1 cellular context compared by ENCODE assay signal in the genomic region with DNA sequence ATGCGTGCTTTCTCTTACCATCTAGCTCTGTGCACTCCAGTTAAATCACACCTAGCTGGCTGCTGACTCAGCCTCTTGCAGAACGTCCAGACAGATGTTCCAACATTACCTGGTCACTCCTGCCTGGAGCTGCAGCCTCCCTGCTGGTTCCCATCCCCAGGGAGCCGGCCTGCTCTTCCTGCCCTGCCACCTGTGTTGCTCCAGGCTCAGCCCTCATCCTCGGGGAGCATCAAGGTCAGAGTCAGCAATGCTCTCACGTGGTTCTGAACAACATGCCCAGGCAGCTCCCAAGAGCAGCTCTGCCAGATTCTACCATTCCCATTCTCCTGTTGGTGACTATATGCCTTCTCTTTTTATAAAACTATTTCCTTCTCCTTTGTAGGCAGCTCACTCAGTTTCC.
TF ChIP-seq lines count a peak whose summit lies in the region.

No MANE protein-coding gene starts in this region.

TF ChIP-seq in HCT116, 20 proteins besides CTCF, POLR2A, EP300 and RAD21 (continued from another document):
- TF ChIP-seq ZBTB33 (IDR thresholded peaks at IDR 0.05; ENCODE audit: extremely low read depth, insufficient replicate concordance, low read length), result no peak
- TF ChIP-seq SIN3A (IDR thresholded peaks at IDR 0.05; ENCODE audit: low read depth), result no peak
- no peak for TF ChIP-seq ELF1 (IDR thresholded peaks at IDR 0.05; ENCODE audit: borderline replicate concordance, low read depth)
- TF ChIP-seq CBX3 (IDR thresholded peaks at IDR 0.05; ENCODE audit: low read depth), result no peak
- TF ChIP-seq EZH2 (IDR thresholded peaks at IDR 0.05), result no peak
- TF ChIP-seq, protein P1, sequence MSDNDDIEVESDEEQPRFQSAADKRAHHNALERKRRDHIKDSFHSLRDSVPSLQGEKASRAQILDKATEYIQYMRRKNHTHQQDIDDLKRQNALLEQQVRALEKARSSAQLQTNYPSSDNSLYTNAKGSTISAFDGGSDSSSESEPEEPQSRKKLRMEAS (IDR thresholded peaks at IDR 0.05), result no peak; the same call in 1 of the 2 replicates
- TF ChIP-seq TCF7L2 (IDR thresholded peaks at IDR 0.05; ENCODE audit: borderline replicate concordance, extremely low read depth, insufficient read depth, insufficient read length), result no peak
- no peak for TF ChIP-seq FOSL1 (IDR thresholded peaks at IDR 0.05; ENCODE audit: low read depth)
- no peak for TF ChIP-seq POLR2AphosphoS5 (IDR thresholded peaks at IDR 0.05; ENCODE audit: low read depth, low read length)
- TF ChIP-seq SRF (IDR thresholded peaks at IDR 0.05; ENCODE audit: low read depth), result no peak
